ENCODE assay signal across 8 cellular contexts in genomic region chr1:160951443-160952128, GRCh38. TPM values are rescaled to one million over a fixed set of nuclear protein-coding genes. Genes with fewer than 3 reads are reported as not detected.
DNase-seq lines count a peak whose midpoint lies in the region; ATAC-seq and TF ChIP-seq lines count a peak whose summit lies in the region.

No MANE protein-coding gene starts in this region.

- no peak overlapping the region for H3K4me3 Mint-ChIP-seq in nephron

- no peaks in the 10 kb centered on the region for H3K27me3 Mint-ChIP-seq in nephron (ENCODE audit: low read depth)

- peaks cover 24% of the 10 kb centered on the region for H3K4me1 Mint-ChIP-seq in nephron

- peaks cover 0 to 10% of the 10 kb centered on the region in 2 donors for H3K4me1 ChIP-seq in esophagus (ENCODE audit: control insufficient read depth in 2 of 2, insufficient read depth in 2 of 2, low read length in 1 of 2)

- H3K36me3 Mint-ChIP-seq in nephron (ENCODE audit: low read depth), result no peaks in the 10 kb centered on the region

- H3K27ac ChIP-seq in esophagus (ENCODE audit: low read depth in 2 of 2, low read length in 1 of 2), result peak overlapping the region; percentile 56 to 91

- TF ChIP-seq CTCF in nephron (IDR thresholded peaks at IDR 0.05; ENCODE audit: unreplicated experiment in 3 of 3), result peak; percentile 54 to 67 (median 60)

- WGBS in esophagus, 2 donors, result 37 to 45% methylated on average over 8 of the region's 8 CpGs

- ATAC-seq in stimulated activated naive CD8-positive, alpha-beta T cell treated with anti-CD3 and anti-CD28 coated beads, Interleukin-15, Interleukin-2, amounts not matched to agents 100 U/mL and 50 U/mL, for 24 hours, result peak; percentile 74
- no peak for ATAC-seq in GM18511 (IDR thresholded peaks at IDR 0.05; ENCODE audit: unreplicated experiment)

- no peak overlapping the region for H3K4me3 ChIP-seq in esophagus (ENCODE audit: low read depth in 1 of 2, low read length in 2 of 2)

- no peaks in the 10 kb centered on the region for H3K9me3 ChIP-seq in esophagus (ENCODE audit: control insufficient read depth in 2 of 2, insufficient read depth in 1 of 2, low read depth in 1 of 2, low read length in 1 of 2)

- peak; percentile 39 for DNase-seq in CMK (ENCODE audit: low read depth)
- peak; percentile 55 for DNase-seq in H4 (ENCODE audit: low spot score)
- DNase-seq in NOMO-1 (lab: John Stamatoyannopoulos, UW; ENCODE audit: unreplicated experiment in 2 of 2), result peak; percentile 36 to 67
- DNase-seq in activated CD8-positive, alpha-beta memory T cell treated with anti-CD3 and anti-CD28 coated beads, Interleukin-2, amount 50 U/mL, for 48 hours, result peak; percentile 78
- DNase-seq in stimulated activated naive CD8-positive, alpha-beta T cell treated with anti-CD3 and anti-CD28 coated beads, Interleukin-15, Interleukin-2, amounts not matched to agents 100 U/mL and 50 U/mL, for 24 hours, result peak; percentile 73

- H3K27ac Mint-ChIP-seq in nephron, result peak overlapping the region in 1 of 3 experiments; percentile 31

- no peaks in the 10 kb centered on the region for H3K36me3 ChIP-seq in esophagus (ENCODE audit: control insufficient read depth in 2 of 2, insufficient read depth in 2 of 2, low read length in 1 of 2)

- H3K9me3 Mint-ChIP-seq in nephron, result no peaks in the 10 kb centered on the region

- H3K27me3 ChIP-seq in esophagus (ENCODE audit: control insufficient read depth in 1 of 2, insufficient read depth in 2 of 2, low read length in 2 of 2), result no peaks in the 10 kb centered on the region

RNA-seq across cellular contexts. Expression of gene ITLN2, which starts 3.0 kb away (rescaled TPM):
- not detected in 2 replicates for total RNA-seq in H4 (2014; rRNA removed; shearing (Covaris generic))
- polyA plus RNA-seq in esophagus, result under 1 TPM; 0.09 to 0.20 TPM
